1 cellular context compared by ENCODE assay signal in the genomic region with DNA sequence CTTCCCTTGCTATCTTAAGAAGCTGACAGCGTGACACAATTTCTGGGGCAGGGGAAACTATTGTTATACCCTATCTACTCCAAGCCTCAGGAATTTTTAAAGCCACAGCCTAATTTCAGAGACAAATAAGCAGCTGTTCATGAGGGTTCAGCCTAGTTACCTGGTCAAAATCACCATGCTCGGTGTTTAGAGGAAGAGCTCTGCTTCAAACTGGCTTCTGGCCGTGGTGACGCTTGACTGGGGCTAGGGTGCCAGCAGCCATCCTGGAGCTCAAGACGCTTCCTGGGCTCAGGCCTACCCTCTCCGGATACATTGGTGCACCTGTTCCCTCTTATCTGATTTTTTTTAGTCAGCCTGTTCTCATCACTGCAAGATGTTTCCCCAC.
TF ChIP-seq lines count a peak whose summit lies in the region.

No MANE protein-coding gene starts in this region.

TF ChIP-seq in H1, 55 proteins besides CTCF, POLR2A, EP300 and RAD21:
- TF ChIP-seq SAP30 (IDR thresholded peaks at IDR 0.05; ENCODE audit: insufficient read depth, insufficient replicate concordance, low read length) (no peak), SP2 (IDR thresholded peaks at IDR 0.05; ENCODE audit: low read length) (no peak), KDM1A (IDR thresholded peaks at IDR 0.05; ENCODE audit: borderline replicate concordance, low read length) (no peak), TEAD4 (IDR thresholded peaks at IDR 0.05; ENCODE audit: low read depth, low read length) (no peak), JUND (IDR thresholded peaks at IDR 0.05; ENCODE audit: low read length) (no peak)
